In genomic region chr20:38864662-38865061, GRCh38 we compare ENCODE assay signal across 23 cellular contexts. TPM values are rescaled to one million over a fixed set of nuclear protein-coding genes. Genes with fewer than 3 reads are reported as not detected.
DNase-seq lines count a peak whose midpoint lies in the region; ATAC-seq and TF ChIP-seq lines count a peak whose summit lies in the region.
"Had no signal": no experiment of that assay in that cellular context is flagged by ENCODE, and none has a peak within 500 bp of the region (broad histone marks: within the 10 kb centered on the region; RNA-seq: fewer than 3 reads in every experiment).

No MANE protein-coding gene starts in this region.

- DNase-seq in activated T-cell treated with anti-CD3 and anti-CD28 coated beads, Interleukin-2, amount 50 U/mL, for 24 hours: no peak
- DNase-seq in activated T-cell treated with anti-CD3 and anti-CD28 coated beads, Interleukin-2, amount 50 U/mL, for 48 hours: no peak
- peak; percentile 49 for DNase-seq in NCI-H146 treated with DMSO at 0.1 percent for 48 hours (lab: John Stamatoyannopoulos, UW; ENCODE audit: unreplicated experiment)
- DNase-seq in activated T-helper 1 cell treated with anti-CD3 and anti-CD28 coated beads, Interleukin-12 subunit alpha, Interleukin-12 subunit beta, Interleukin-2, Interleukin-4 antibody, amounts not matched to agents 30 ng/mL and 10 ng/mL and 1 ng/mL, durations not matched to agents 14 hours and 24 hours and 36 hours (ENCODE audit: low spot score): no peak
- DNase-seq in posterior vena cava (ENCODE audit: low spot score): peak; percentile 26
- DNase-seq in progenitor cell of endocrine pancreas (ENCODE audit: low spot score, unreplicated experiment): no peak
- DNase-seq in GDM1 (lab: John Stamatoyannopoulos, UW): no peak
- DNase-seq: activated CD8-positive, alpha-beta memory T cell treated with anti-CD3 and anti-CD28 coated beads for 24 hours; brain microvascular endothelial cell; C1 segment of cervical spinal cord; cortex of kidney; DMS153; left ventricle myocardium inferior; NCI-H187 treated with DMSO at 0.1 percent for 48 hours; NCI-H510A; OCI-M1; posterior cingulate gyrus; SHP77 treated with DMSO at 0.1 percent for 48 hours; stimulated activated naive CD8-positive, alpha-beta T cell treated with anti-CD3 and anti-CD28 coated beads, Interleukin-15, amount 100 ng/mL, for 72 hours; WERI-Rb-1 had no signal

- peaks cover 74% of the 10 kb centered on the region for H3K4me1 Mint-ChIP-seq in activated T-cell treated with anti-CD3 and anti-CD28 coated beads, Interleukin-2, amount 50 U/mL, for 24 hours (ENCODE audit: low read depth)
- H3K4me1 Mint-ChIP-seq in activated T-helper 1 cell treated with anti-CD3 and anti-CD28 coated beads, Interleukin-12 subunit alpha, Interleukin-12 subunit beta, Interleukin-2, Interleukin-4 antibody, amounts not matched to agents 30 ng/mL and 10 ng/mL and 1 ng/mL, durations not matched to agents 14 hours and 24 hours and 36 hours (ENCODE audit: low read depth): peaks cover 63% of the 10 kb centered on the region
- no peaks in the 10 kb centered on the region for H3K4me1 Mint-ChIP-seq in progenitor cell of endocrine pancreas (ENCODE audit: low read depth)
- H3K4me1 Mint-ChIP-seq: neural crest cell had no signal

- no peak for ATAC-seq in GM18861 (IDR thresholded peaks at IDR 0.05; ENCODE audit: unreplicated experiment)
- ATAC-seq: stimulated activated naive CD8-positive, alpha-beta T cell treated with anti-CD3 and anti-CD28 coated beads, Interleukin-15, amount 100 ng/mL, for 72 hours had no signal

- TF ChIP-seq CTCF in progenitor cell of endocrine pancreas (IDR thresholded peaks at IDR 0.05; ENCODE audit: unreplicated experiment): no peak

- H3K36me3 Mint-ChIP-seq in activated T-cell treated with anti-CD3 and anti-CD28 coated beads, Interleukin-2, amount 50 U/mL, for 24 hours (ENCODE audit: low read depth): peaks cover 81% of the 10 kb centered on the region
- H3K36me3 Mint-ChIP-seq in activated T-helper 1 cell treated with anti-CD3 and anti-CD28 coated beads, Interleukin-12 subunit alpha, Interleukin-12 subunit beta, Interleukin-2, Interleukin-4 antibody, amounts not matched to agents 30 ng/mL and 10 ng/mL and 1 ng/mL, durations not matched to agents 14 hours and 24 hours and 36 hours (ENCODE audit: low read depth): peaks cover 35% of the 10 kb centered on the region
- no peaks in the 10 kb centered on the region for H3K36me3 Mint-ChIP-seq in progenitor cell of endocrine pancreas (ENCODE audit: insufficient read depth)

- H3K27me3 Mint-ChIP-seq in activated T-cell treated with anti-CD3 and anti-CD28 coated beads, Interleukin-2, amount 50 U/mL, for 24 hours: no peaks in the 10 kb centered on the region
- no peaks in the 10 kb centered on the region for H3K27me3 Mint-ChIP-seq in activated T-helper 1 cell treated with anti-CD3 and anti-CD28 coated beads, Interleukin-12 subunit alpha, Interleukin-12 subunit beta, Interleukin-2, Interleukin-4 antibody, amounts not matched to agents 30 ng/mL and 10 ng/mL and 1 ng/mL, durations not matched to agents 14 hours and 24 hours and 36 hours (ENCODE audit: insufficient read depth)
- H3K27me3 Mint-ChIP-seq in progenitor cell of endocrine pancreas: no peaks in the 10 kb centered on the region
- H3K27me3 Mint-ChIP-seq: stimulated activated naive CD8-positive, alpha-beta T cell treated with anti-CD3 and anti-CD28 coated beads, Interleukin-15, amount 100 ng/mL, for 72 hours had no signal

- intact Hi-C loops in activated T-helper 1 cell treated with anti-CD3 and anti-CD28 coated beads, Interleukin-12 subunit alpha, Interleukin-12 subunit beta, Interleukin-2, Interleukin-4 antibody, amounts not matched to agents 30 ng/mL and 10 ng/mL and 1 ng/mL, durations not matched to agents 14 hours and 24 hours and 36 hours (cut with micrococcal nuclease): no loop called here
- intact Hi-C loops in posterior vena cava (cut with DNase I): no loop called here

- H3K9me3 Mint-ChIP-seq in activated T-cell treated with anti-CD3 and anti-CD28 coated beads, Interleukin-2, amount 50 U/mL, for 24 hours: no peaks in the 10 kb centered on the region
- no peaks in the 10 kb centered on the region for H3K9me3 Mint-ChIP-seq in activated T-helper 1 cell treated with anti-CD3 and anti-CD28 coated beads, Interleukin-12 subunit alpha, Interleukin-12 subunit beta, Interleukin-2, Interleukin-4 antibody, amounts not matched to agents 30 ng/mL and 10 ng/mL and 1 ng/mL, durations not matched to agents 14 hours and 24 hours and 36 hours
- no peaks in the 10 kb centered on the region for H3K9me3 Mint-ChIP-seq in progenitor cell of endocrine pancreas (ENCODE audit: low read depth)
- H3K9me3 Mint-ChIP-seq: stimulated activated naive CD8-positive, alpha-beta T cell treated with anti-CD3 and anti-CD28 coated beads, Interleukin-15, amount 100 ng/mL, for 72 hours had no signal

- no peak overlapping the region for H3K4me3 Mint-ChIP-seq in activated T-cell treated with anti-CD3 and anti-CD28 coated beads, Interleukin-2, amount 50 U/mL, for 24 hours
- no peak overlapping the region for H3K4me3 Mint-ChIP-seq in activated T-helper 1 cell treated with anti-CD3 and anti-CD28 coated beads, Interleukin-12 subunit alpha, Interleukin-12 subunit beta, Interleukin-2, Interleukin-4 antibody, amounts not matched to agents 30 ng/mL and 10 ng/mL and 1 ng/mL, durations not matched to agents 14 hours and 24 hours and 36 hours
- no peak overlapping the region for H3K4me3 Mint-ChIP-seq in progenitor cell of endocrine pancreas (ENCODE audit: low read depth)
- H3K4me3 Mint-ChIP-seq: neural crest cell; stimulated activated naive CD8-positive, alpha-beta T cell treated with anti-CD3 and anti-CD28 coated beads, Interleukin-15, amount 100 ng/mL, for 72 hours had no signal

- peak overlapping the region; percentile 87 for H3K27ac Mint-ChIP-seq in activated T-cell treated with anti-CD3 and anti-CD28 coated beads, Interleukin-2, amount 50 U/mL, for 24 hours
- peak overlapping the region; percentile 89 for H3K27ac Mint-ChIP-seq in activated T-helper 1 cell treated with anti-CD3 and anti-CD28 coated beads, Interleukin-12 subunit alpha, Interleukin-12 subunit beta, Interleukin-2, Interleukin-4 antibody, amounts not matched to agents 30 ng/mL and 10 ng/mL and 1 ng/mL, durations not matched to agents 14 hours and 24 hours and 36 hours
- H3K27ac Mint-ChIP-seq in progenitor cell of endocrine pancreas: no peak overlapping the region

RNA-seq across cellular contexts. Expression of gene PPP1R16B, which starts 59.2 kb away (rescaled TPM):
- 139 and 143 TPM in 2 replicates for total RNA-seq in activated T-helper 1 cell treated with anti-CD3 and anti-CD28 coated beads, Interleukin-12 subunit alpha, Interleukin-12 subunit beta, Interleukin-2, Interleukin-4 antibody, amounts not matched to agents 30 ng/mL and 10 ng/mL and 1 ng/mL, durations not matched to agents 14 hours and 24 hours and 36 hours
- total RNA-seq in posterior vena cava: 10 to 100 TPM in 1 of 2 donors, 1 to 10 TPM in 1; 8.5 to 11.7 TPM
- total RNA-seq in progenitor cell of endocrine pancreas: not detected in 2 replicates
- total RNA-seq: HT-29 had no signal

Comparison
In these comparisons a context has a peak if more than half of its experiments do, and no peak if none do; other contexts are left out.
1. DNase-seq: peak in NCI-H146 treated with DMSO at 0.1 percent for 48 hours (single experiment) and posterior vena cava (single experiment); none in activated T-cell treated with anti-CD3 and anti-CD28 coated beads, Interleukin-2, amount 50 U/mL, for 24 hours (single experiment), activated T-cell treated with anti-CD3 and anti-CD28 coated beads, Interleukin-2, amount 50 U/mL, for 48 hours (0 of 2), activated T-helper 1 cell treated with anti-CD3 and anti-CD28 coated beads, Interleukin-12 subunit alpha, Interleukin-12 subunit beta, Interleukin-2, Interleukin-4 antibody, amounts not matched to agents 30 ng/mL and 10 ng/mL and 1 ng/mL, durations not matched to agents 14 hours and 24 hours and 36 hours (single experiment), progenitor cell of endocrine pancreas (single experiment) and GDM1 (single experiment).
2. RNA of gene PPP1R16B, which starts 59.2 kb away (total RNA-seq): 139 to 143 TPM in activated T-helper 1 cell treated with anti-CD3 and anti-CD28 coated beads, Interleukin-12 subunit alpha, Interleukin-12 subunit beta, Interleukin-2, Interleukin-4 antibody, amounts not matched to agents 30 ng/mL and 10 ng/mL and 1 ng/mL, durations not matched to agents 14 hours and 24 hours and 36 hours; 8.5 to 11.7 TPM in posterior vena cava and not detected in progenitor cell of endocrine pancreas; every median in the first group is over 10 times any median in the second.